In genomic region chr6:79391511-79391910, GRCh38 we compare ENCODE assay signal across 28 cellular contexts.
"Had no signal": no experiment of that assay in that cellular context is flagged by ENCODE, and none has a peak within 500 bp of the region (broad histone marks: within the 10 kb centered on the region; RNA-seq: fewer than 3 reads in every experiment).

No MANE protein-coding gene starts in this region.

- H3K27me3 Mint-ChIP-seq: activated CD4-positive, alpha-beta memory T cell treated with anti-CD3 and anti-CD28 coated beads for 36 hours; activated CD4-positive, alpha-beta T cell treated with anti-CD3 and anti-CD28 coated beads, Interleukin-2, amount 10 ng/mL, durations not matched to agents 24 days and 14 days; activated CD8-positive, alpha-beta memory T cell treated with anti-CD3 and anti-CD28 coated beads, Interleukin-2, amount 10 ng/mL, durations not matched to agents 7 days and 5 days; activated naive CD4-positive, alpha-beta T cell treated with anti-CD3 and anti-CD28 coated beads, Interleukin-2, amount 10 ng/mL, durations not matched to agents 7 days and 5 days; activated naive CD8-positive, alpha-beta T cell treated with anti-CD3 and anti-CD28 coated beads, Interleukin-2, amount 10 ng/mL, durations not matched to agents 7 days and 5 days; central memory CD8-positive, alpha-beta T cell; dendritic cell treated with granulocyte-macrophage colony-stimulating factor and Interleukin-4, amounts not matched to agents 40 ng/mL and 50 ng/mL, for 4 days; effector memory CD8-positive, alpha-beta T cell had no signal

- H3K27ac Mint-ChIP-seq: activated CD4-positive, alpha-beta memory T cell treated with anti-CD3 and anti-CD28 coated beads for 36 hours; activated CD4-positive, alpha-beta T cell treated with anti-CD3 and anti-CD28 coated beads for 36 hours; activated CD4-positive, alpha-beta T cell treated with anti-CD3 and anti-CD28 coated beads, Interleukin-2, amount 10 ng/mL, durations not matched to agents 24 days and 14 days; activated CD8-positive, alpha-beta memory T cell treated with anti-CD3 and anti-CD28 coated beads, Interleukin-2, amount 10 ng/mL, durations not matched to agents 7 days and 5 days; activated CD8-positive, alpha-beta T cell treated with anti-CD3 and anti-CD28 coated beads, Interleukin-2, amount 10 ng/mL, durations not matched to agents 7 days and 5 days; activated naive CD4-positive, alpha-beta T cell treated with anti-CD3 and anti-CD28 coated beads, Interleukin-2, amount 10 ng/mL, durations not matched to agents 7 days and 5 days; activated naive CD4-positive, alpha-beta T cell treated with anti-CD3 and anti-CD28 coated beads, Interleukin-2, amount 50 U/mL, for 72 hours; activated naive CD8-positive, alpha-beta T cell treated with anti-CD3 and anti-CD28 coated beads, Interleukin-2, amount 10 ng/mL, durations not matched to agents 7 days and 5 days; dendritic cell treated with granulocyte-macrophage colony-stimulating factor and Interleukin-4, amounts not matched to agents 40 ng/mL and 50 ng/mL, for 4 days; effector memory CD8-positive, alpha-beta T cell had no signal

- H3K4me3 ChIP-seq: coronary artery, esophagus muscularis mucosa, gastrocnemius medialis, heart left ventricle had no signal

- H3K4me1 ChIP-seq: esophagus muscularis mucosa, foreskin keratinocyte, gastrocnemius medialis had no signal

- H3K9me3 Mint-ChIP-seq: activated CD4-positive, alpha-beta T cell treated with anti-CD3 and anti-CD28 coated beads, Interleukin-2, amount 10 ng/mL, durations not matched to agents 24 days and 14 days; activated naive CD4-positive, alpha-beta T cell treated with anti-CD3 and anti-CD28 coated beads, Interleukin-2, amount 10 ng/mL, durations not matched to agents 7 days and 5 days; central memory CD8-positive, alpha-beta T cell had no signal

- H3K9me3 ChIP-seq: esophagus muscularis mucosa, gastrocnemius medialis, heart left ventricle had no signal

- H3K4me1 Mint-ChIP-seq: activated CD4-positive, alpha-beta T cell treated with anti-CD3 and anti-CD28 coated beads for 36 hours; activated CD4-positive, alpha-beta T cell treated with anti-CD3 and anti-CD28 coated beads, Interleukin-2, amount 10 ng/mL, durations not matched to agents 24 days and 14 days; activated CD8-positive, alpha-beta memory T cell treated with anti-CD3 and anti-CD28 coated beads, Interleukin-2, amount 10 ng/mL, durations not matched to agents 7 days and 5 days; activated naive CD4-positive, alpha-beta T cell treated with anti-CD3 and anti-CD28 coated beads, Interleukin-2, amount 10 ng/mL, durations not matched to agents 7 days and 5 days; activated naive CD8-positive, alpha-beta T cell treated with anti-CD3 and anti-CD28 coated beads, Interleukin-2, amount 10 ng/mL, durations not matched to agents 7 days and 5 days; central memory CD8-positive, alpha-beta T cell had no signal

- H3K27me3 ChIP-seq: brain microvascular endothelial cell, esophagus muscularis mucosa, foreskin keratinocyte, gastrocnemius medialis, heart left ventricle had no signal

- H3K4me3 Mint-ChIP-seq: activated CD4-positive, alpha-beta memory T cell treated with anti-CD3 and anti-CD28 coated beads for 36 hours; activated CD4-positive, alpha-beta T cell treated with anti-CD3 and anti-CD28 coated beads for 36 hours; activated CD4-positive, alpha-beta T cell treated with anti-CD3 and anti-CD28 coated beads, Interleukin-2, amount 10 ng/mL, durations not matched to agents 24 days and 14 days; activated CD8-positive, alpha-beta memory T cell treated with anti-CD3 and anti-CD28 coated beads, Interleukin-2, amount 10 ng/mL, durations not matched to agents 7 days and 5 days; activated CD8-positive, alpha-beta T cell treated with anti-CD3 and anti-CD28 coated beads, Interleukin-2, amount 10 ng/mL, durations not matched to agents 7 days and 5 days; activated naive CD4-positive, alpha-beta T cell treated with anti-CD3 and anti-CD28 coated beads, Interleukin-2, amount 10 ng/mL, durations not matched to agents 7 days and 5 days; activated naive CD8-positive, alpha-beta T cell treated with anti-CD3 and anti-CD28 coated beads, Interleukin-2, amount 10 ng/mL, durations not matched to agents 7 days and 5 days; central memory CD8-positive, alpha-beta T cell; dendritic cell treated with granulocyte-macrophage colony-stimulating factor and Interleukin-4, amounts not matched to agents 40 ng/mL and 50 ng/mL, for 4 days; effector memory CD8-positive, alpha-beta T cell had no signal

- ATAC-seq: activated CD4-positive, alpha-beta T cell treated with anti-CD3 and anti-CD28 coated beads for 36 hours; activated CD8-positive, alpha-beta memory T cell treated with anti-CD3 and anti-CD28 coated beads, Interleukin-2, amount 10 ng/mL, durations not matched to agents 7 days and 5 days; activated CD8-positive, alpha-beta T cell treated with anti-CD3 and anti-CD28 coated beads, Interleukin-2, amount 10 ng/mL, durations not matched to agents 7 days and 5 days; activated naive CD4-positive, alpha-beta T cell treated with anti-CD3 and anti-CD28 coated beads, Interleukin-2, amount 50 U/mL, for 72 hours; effector memory CD8-positive, alpha-beta T cell; foreskin keratinocyte; gastrocnemius medialis; heart left ventricle had no signal

- H3K36me3 ChIP-seq: brain microvascular endothelial cell, esophagus muscularis mucosa, gastrocnemius medialis, heart left ventricle had no signal

- DNase-seq: activated CD4-positive, alpha-beta memory T cell treated with anti-CD3 and anti-CD28 coated beads for 36 hours; activated CD4-positive, alpha-beta T cell treated with anti-CD3 and anti-CD28 coated beads for 36 hours; activated CD4-positive, alpha-beta T cell treated with anti-CD3 and anti-CD28 coated beads, Interleukin-2, amount 10 ng/mL, durations not matched to agents 24 days and 14 days; activated CD4-positive, CD25-positive, alpha-beta regulatory T cell; activated CD4-positive, CD25-positive, alpha-beta regulatory T cell treated with anti-CD3 and anti-CD28 coated beads, Interleukin-2, amount 50 U/mL, for 72 hours; activated CD8-positive, alpha-beta memory T cell treated with anti-CD3 and anti-CD28 coated beads, Interleukin-2, amount 10 ng/mL, durations not matched to agents 7 days and 5 days; activated CD8-positive, alpha-beta memory T cell treated with anti-CD3 and anti-CD28 coated beads, Interleukin-2, amount 50 U/mL, for 4 hours; activated CD8-positive, alpha-beta T cell treated with anti-CD3 and anti-CD28 coated beads, Interleukin-2, amount 10 ng/mL, durations not matched to agents 7 days and 5 days; activated gamma-delta T cell; activated naive CD4-positive, alpha-beta T cell; activated naive CD4-positive, alpha-beta T cell treated with anti-CD3 and anti-CD28 coated beads, Interleukin-2, amount 10 ng/mL, durations not matched to agents 7 days and 5 days; activated naive CD8-positive, alpha-beta T cell treated with anti-CD3 and anti-CD28 coated beads, Interleukin-2, amount 10 ng/mL, durations not matched to agents 7 days and 5 days; activated T-cell treated with anti-CD3 and anti-CD28 coated beads, Interleukin-2, amount 50 U/mL, for 1 hour; activated T-cell treated with anti-CD3 and anti-CD28 coated beads, Interleukin-2, amount 50 U/mL, for 48 hours; brain microvascular endothelial cell; effector CD4-positive, alpha-beta T cell; effector memory CD8-positive, alpha-beta T cell; erythroblast; foreskin keratinocyte; gastrocnemius medialis; glutamatergic neuron; heart left ventricle; T-helper 2 cell had no signal

- H3K27ac ChIP-seq: brain microvascular endothelial cell, coronary artery, esophagus muscularis mucosa, foreskin keratinocyte, gastrocnemius medialis, heart left ventricle had no signal

- H3K36me3 Mint-ChIP-seq: activated CD4-positive, alpha-beta memory T cell treated with anti-CD3 and anti-CD28 coated beads for 36 hours; activated CD8-positive, alpha-beta memory T cell treated with anti-CD3 and anti-CD28 coated beads, Interleukin-2, amount 10 ng/mL, durations not matched to agents 7 days and 5 days; activated naive CD4-positive, alpha-beta T cell treated with anti-CD3 and anti-CD28 coated beads, Interleukin-2, amount 10 ng/mL, durations not matched to agents 7 days and 5 days; activated naive CD8-positive, alpha-beta T cell treated with anti-CD3 and anti-CD28 coated beads, Interleukin-2, amount 10 ng/mL, durations not matched to agents 7 days and 5 days had no signal
